ENCODE assay signal across 16 cellular contexts in genomic region chr13:75196112-75196855, GRCh38.
DNase-seq lines count a peak whose midpoint lies in the region; ATAC-seq and TF ChIP-seq lines count a peak whose summit lies in the region.
"Had no signal": no experiment of that assay in that cellular context is flagged by ENCODE, and none has a peak within 500 bp of the region (broad histone marks: within the 10 kb centered on the region; RNA-seq: fewer than 3 reads in every experiment).

No MANE protein-coding gene starts in this region.

- peak overlapping the region; percentile 64 for H3K4me2 ChIP-seq in skeletal muscle satellite cell (ENCODE audit: low read length)

- no peaks in the 10 kb centered on the region for H3K9me3 Mint-ChIP-seq in activated CD8-positive, alpha-beta T cell treated with anti-CD3 and anti-CD28 coated beads for 36 hours
- H3K9me3 Mint-ChIP-seq: activated T-helper 17 cell treated with anti-CD3 and anti-CD28 coated beads, Interleukin-2, amount 50 U/mL, for 72 hours had no signal

- ATAC-seq in HG03469 (IDR thresholded peaks at IDR 0.05; ENCODE audit: unreplicated experiment) = no peak
- ATAC-seq in activated CD8-positive, alpha-beta T cell treated with anti-CD3 and anti-CD28 coated beads for 36 hours = no peak
- ATAC-seq: activated T-helper 17 cell treated with anti-CD3 and anti-CD28 coated beads, Interleukin-2, amount 50 U/mL, for 72 hours; HCT116; pancreas; SK-N-SH treated with all-trans-retinoic acid at 6 μM for 48 hours had no signal

- no peaks in the 10 kb centered on the region for H3K9me3 ChIP-seq in skeletal muscle satellite cell (replicated peaks; ENCODE audit: low read length)
- H3K9me3 ChIP-seq: pancreas had no signal

- DNase-seq in NCI-H1694 (lab: John Stamatoyannopoulos, UW) (peak; percentile 78), cerebellar cortex (ENCODE audit: low spot score) (peak; percentile 44), iris pigment epithelial cell (ENCODE audit: low read depth) (peak; percentile 83), NCI-H2107 treated with DMSO at 0.1 percent for 48 hours (lab: John Stamatoyannopoulos, UW; ENCODE audit: unreplicated experiment) (no peak)
- no peak for DNase-seq in activated CD8-positive, alpha-beta T cell treated with anti-CD3 and anti-CD28 coated beads for 36 hours
- DNase-seq: activated CD4-positive, alpha-beta T cell treated with anti-CD3 and anti-CD28 coated beads, Interleukin-2, amount 50 U/mL, for 48 hours; CD4-positive, CD25-positive, alpha-beta regulatory T cell; NCI-H1105 treated with DMSO at 0.1 percent for 48 hours; NCI-H510A; OCI-M1; pancreas had no signal

- no peaks in the 10 kb centered on the region for H3K36me3 ChIP-seq in skeletal muscle satellite cell (ENCODE audit: insufficient read depth, low read length)
- H3K36me3 ChIP-seq: pancreas had no signal

- no peaks in the 10 kb centered on the region for H3K27me3 ChIP-seq in skeletal muscle satellite cell (ENCODE audit: control insufficient read depth, insufficient read depth, low read length)

- peaks cover 12% of the 10 kb centered on the region for H3K27me3 Mint-ChIP-seq in activated CD8-positive, alpha-beta T cell treated with anti-CD3 and anti-CD28 coated beads for 36 hours

- H3K4me3 Mint-ChIP-seq in activated CD8-positive, alpha-beta T cell treated with anti-CD3 and anti-CD28 coated beads for 36 hours = no peak overlapping the region
- H3K4me3 Mint-ChIP-seq: activated T-helper 17 cell treated with anti-CD3 and anti-CD28 coated beads, Interleukin-2, amount 50 U/mL, for 72 hours; CD4-positive, CD25-positive, alpha-beta regulatory T cell had no signal

- CTCF ChIA-PET in activated CD8-positive, alpha-beta T cell treated with anti-CD3 and anti-CD28 coated beads for 36 hours (lab: Charles Lee) = no interaction called here

- peak overlapping the region; percentile 27 for H3K9ac ChIP-seq in skeletal muscle satellite cell (ENCODE audit: low read depth, low read length)

- H3K36me3 Mint-ChIP-seq in activated CD8-positive, alpha-beta T cell treated with anti-CD3 and anti-CD28 coated beads for 36 hours (ENCODE audit: low read depth) = no peaks in the 10 kb centered on the region
- H3K36me3 Mint-ChIP-seq: CD4-positive, CD25-positive, alpha-beta regulatory T cell had no signal

- H3K4me3 ChIP-seq in skeletal muscle satellite cell (ENCODE audit: low read length) = peak overlapping the region; percentile 6
- H3K4me3 ChIP-seq: pancreas had no signal

- H3K27ac Mint-ChIP-seq in activated CD8-positive, alpha-beta T cell treated with anti-CD3 and anti-CD28 coated beads for 36 hours = no peak overlapping the region
- H3K27ac Mint-ChIP-seq: activated T-helper 17 cell treated with anti-CD3 and anti-CD28 coated beads, Interleukin-2, amount 50 U/mL, for 72 hours; CD4-positive, CD25-positive, alpha-beta regulatory T cell had no signal

- H3K4me1 ChIP-seq in skeletal muscle satellite cell (ENCODE audit: control insufficient read depth, insufficient read depth, low read length) = peaks cover 28% of the 10 kb centered on the region
- H3K4me1 ChIP-seq: pancreas had no signal

- POLR2A ChIA-PET in activated CD8-positive, alpha-beta T cell treated with anti-CD3 and anti-CD28 coated beads for 36 hours (lab: Charles Lee) = no interaction called here

- H3K4me1 Mint-ChIP-seq in activated CD8-positive, alpha-beta T cell treated with anti-CD3 and anti-CD28 coated beads for 36 hours (ENCODE audit: low read depth) = no peaks in the 10 kb centered on the region
- H3K4me1 Mint-ChIP-seq: activated T-helper 17 cell treated with anti-CD3 and anti-CD28 coated beads, Interleukin-2, amount 50 U/mL, for 72 hours; CD4-positive, CD25-positive, alpha-beta regulatory T cell had no signal

- intact Hi-C loops in activated CD8-positive, alpha-beta T cell treated with anti-CD3 and anti-CD28 coated beads for 36 hours (cut with micrococcal nuclease) = no loop called here

- no peak for TF ChIP-seq CTCF in activated CD8-positive, alpha-beta T cell treated with anti-CD3 and anti-CD28 coated beads for 36 hours (IDR thresholded peaks at IDR 0.05)

Comparison
In these comparisons a context has a peak if more than half of its experiments do, and no peak if none do; other contexts are left out.
1. DNase-seq: peak in NCI-H1694 (single experiment), cerebellar cortex (single experiment) and iris pigment epithelial cell (single experiment); none in NCI-H2107 treated with DMSO at 0.1 percent for 48 hours (single experiment) and activated CD8-positive, alpha-beta T cell treated with anti-CD3 and anti-CD28 coated beads for 36 hours (single experiment).